1 cellular context compared by ENCODE assay signal in the genomic region with DNA sequence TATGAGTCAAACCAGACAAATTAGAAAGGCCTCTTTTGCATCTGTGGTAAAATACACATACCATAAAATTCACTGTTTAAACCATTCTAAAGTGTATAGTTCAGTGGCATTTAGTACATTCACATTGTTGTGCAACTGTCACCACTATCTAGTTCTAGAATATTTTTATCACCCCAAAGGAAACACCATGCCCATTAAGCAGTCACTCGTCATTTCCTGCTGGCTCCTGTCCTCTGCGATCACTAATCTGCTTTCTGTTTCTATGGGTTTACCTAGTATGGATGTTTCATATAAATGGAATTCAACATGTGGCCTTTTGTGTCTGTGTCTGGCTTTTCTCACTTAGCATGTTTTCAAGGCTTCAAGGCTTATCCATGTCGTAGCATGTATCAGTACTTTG.
TF ChIP-seq lines count a peak whose summit lies in the region.

No MANE protein-coding gene starts in this region.

TF ChIP-seq in HepG2, 621 proteins besides CTCF, POLR2A, EP300 and RAD21 (continued from another document):
- TF ChIP-seq XRCC5 (optimal IDR thresholded peaks at IDR 0.05; ENCODE audit: low read length) (no peak), SSRP1 (CRISPR knock-in tag; IDR thresholded peaks at IDR 0.05) (no peak), KMT2B (CRISPR knock-in tag; IDR thresholded peaks at IDR 0.05) (no peak), MAF1 (CRISPR knock-in tag; IDR thresholded peaks at IDR 0.05; ENCODE audit: borderline replicate concordance) (no peak), POLR2AphosphoS2 (IDR thresholded peaks at IDR 0.05; ENCODE audit: low read depth, low read length) (no peak), ZBTB7A (CRISPR knock-in tag; IDR thresholded peaks at IDR 0.05) (no peak), ZNF292 (CRISPR knock-in tag; IDR thresholded peaks at IDR 0.05; ENCODE audit: borderline replicate concordance, low read depth) (no peak), NFATC3 (CRISPR knock-in tag; IDR thresholded peaks at IDR 0.05) (no peak)
